In genomic region chr4:42350611-42351182, GRCh38 we compare ENCODE assay signal across 31 cellular contexts. TPM values are rescaled to one million over a fixed set of nuclear protein-coding genes. Genes with fewer than 3 reads are reported as not detected.
DNase-seq lines count a peak whose midpoint lies in the region; ATAC-seq and TF ChIP-seq lines count a peak whose summit lies in the region.
"Had no signal": no experiment of that assay in that cellular context is flagged by ENCODE, and none has a peak within 500 bp of the region (broad histone marks: within the 10 kb centered on the region; RNA-seq: fewer than 3 reads in every experiment).

No MANE protein-coding gene starts in this region.

- H3K4me3 ChIP-seq in neural progenitor cell (no peak overlapping the region), hepatocyte (no peak overlapping the region)
- H3K4me3 ChIP-seq: BLaER1 treated with 17β-estradiol and CSF1 and Interleukin-3, amounts not matched to agents 10 nM and 100 nM; K562 had no signal

- intact Hi-C loops in Right ventricle myocardium inferior (cut with DNase I): no loop called here

- no peaks in the 10 kb centered on the region for H3K36me3 Mint-ChIP-seq in neural progenitor cell
- H3K36me3 Mint-ChIP-seq: activated naive CD4-positive, alpha-beta T cell treated with anti-CD3 and anti-CD28 coated beads, Interleukin-2, amount 10 ng/mL, durations not matched to agents 7 days and 5 days; T-cell had no signal

- H4K20me1 ChIP-seq in neural progenitor cell (ENCODE audit: low read depth) (no peaks in the 10 kb centered on the region), hepatocyte (ENCODE audit: insufficient read depth, poor library complexity, severe bottlenecking) (no peaks in the 10 kb centered on the region)
- H4K20me1 ChIP-seq: BLaER1 treated with 17β-estradiol and CSF1 and Interleukin-3, amounts not matched to agents 10 nM and 100 nM had no signal

- H3K4me1 Mint-ChIP-seq in neural progenitor cell: no peaks in the 10 kb centered on the region
- H3K4me1 Mint-ChIP-seq: activated naive CD4-positive, alpha-beta T cell treated with anti-CD3 and anti-CD28 coated beads, Interleukin-2, amount 10 ng/mL, durations not matched to agents 7 days and 5 days; T-cell had no signal

- H3K9me3 ChIP-seq in neural progenitor cell (ENCODE audit: low read depth) (no peaks in the 10 kb centered on the region), hepatocyte (ENCODE audit: low read depth) (no peaks in the 10 kb centered on the region)
- H3K9me3 ChIP-seq: neutrophil had no signal

- H3K4me1 ChIP-seq in neural progenitor cell: peaks cover 6% of the 10 kb centered on the region
- no peaks in the 10 kb centered on the region for H3K4me1 ChIP-seq in hepatocyte (ENCODE audit: insufficient read depth)

- H2AFZ ChIP-seq in neural progenitor cell (replicated peaks): no peak overlapping the region
- H2AFZ ChIP-seq in hepatocyte: no peak overlapping the region

- no peak overlapping the region for H3K4me3 Mint-ChIP-seq in neural progenitor cell
- H3K4me3 Mint-ChIP-seq: activated naive CD4-positive, alpha-beta T cell treated with anti-CD3 and anti-CD28 coated beads, Interleukin-2, amount 10 ng/mL, durations not matched to agents 7 days and 5 days; T-cell had no signal

- no peaks in the 10 kb centered on the region for H3K9me3 Mint-ChIP-seq in neural progenitor cell
- H3K9me3 Mint-ChIP-seq: activated naive CD4-positive, alpha-beta T cell treated with anti-CD3 and anti-CD28 coated beads, Interleukin-2, amount 10 ng/mL, durations not matched to agents 7 days and 5 days; T-cell had no signal

- H3K9me2 ChIP-seq in hepatocyte (replicated peaks; ENCODE audit: insufficient read depth): no peaks in the 10 kb centered on the region

- 96% methylated on average over 4 of the region's 4 CpGs for WGBS in hepatocyte (ENCODE audit: low lambda C conversion rate, missing lambda C conversion rate)

- TF ChIP-seq CTCF in neural progenitor cell (IDR thresholded peaks at IDR 0.05) (no peak), hepatocyte (IDR thresholded peaks at IDR 0.05; ENCODE audit: poor library complexity) (no peak)

- DNase-seq in neural progenitor cell (ENCODE audit: low spot score) (no peak), GDM1 (lab: John Stamatoyannopoulos, UW) (no peak), hepatocyte (ENCODE audit: low spot score) (no peak), Right ventricle myocardium inferior (ENCODE audit: missing footprints) (no peak)
- DNase-seq: activated CD4-positive, alpha-beta T cell treated with anti-CD3 and anti-CD28 coated beads, Interleukin-2, amount 50 U/mL, for 4 hours; activated naive CD4-positive, alpha-beta T cell treated with anti-CD3 and anti-CD28 coated beads, Interleukin-2, amount 10 ng/mL, durations not matched to agents 7 days and 5 days; amniotic stem cell; DMS79; GF-D8; H7; left ventricle myocardium superior; NCI-H1105 treated with DMSO at 0.1 percent for 48 hours; NCI-H2029 treated with DMSO at 0.1 percent for 48 hours; NCI-H2227 treated with DMSO at 0.1 percent for 48 hours; NCI-H526 treated with DMSO at 0.1 percent for 48 hours; RPMI8226; stimulated activated CD4-positive, alpha-beta T cell treated with anti-CD3 and anti-CD28 coated beads, Interleukin-12 subunit alpha, Interleukin-12 subunit beta, amount 100 ng/mL, for 4 hours; stimulated activated CD4-positive, alpha-beta T cell treated with anti-CD3 and anti-CD28 coated beads, Interleukin-4, amount 100 ng/mL, for 1 hour; T-cell had no signal

- H3F3A ChIP-seq in neural progenitor cell (ENCODE audit: low read depth): peaks cover 7% of the 10 kb centered on the region

- ATAC-seq in GM18511 (IDR thresholded peaks at IDR 0.05; ENCODE audit: unreplicated experiment): peak; percentile 56
- ATAC-seq in GM21515 (IDR thresholded peaks at IDR 0.05; ENCODE audit: unreplicated experiment): peak; percentile 51
- ATAC-seq in HG03095 (IDR thresholded peaks at IDR 0.05; ENCODE audit: unreplicated experiment): peak; percentile 59
- no peak for ATAC-seq in Right ventricle myocardium inferior
- ATAC-seq: K562, T-cell had no signal

- peak overlapping the region; percentile 1 for H3K4me2 ChIP-seq in neural progenitor cell
- no peak overlapping the region for H3K4me2 ChIP-seq in hepatocyte

- H3K27me3 ChIP-seq in neural progenitor cell (no peaks in the 10 kb centered on the region), hepatocyte (peaks cover 9% of the 10 kb centered on the region)
- H3K27me3 ChIP-seq: BLaER1 treated with 17β-estradiol and CSF1 and Interleukin-3, amounts not matched to agents 10 nM and 100 nM had no signal

- H3K9ac ChIP-seq in neural progenitor cell: no peak overlapping the region
- H3K9ac ChIP-seq: BLaER1 treated with 17β-estradiol and CSF1 and Interleukin-3, amounts not matched to agents 10 nM and 100 nM had no signal

- no peak overlapping the region for H3K27ac Mint-ChIP-seq in neural progenitor cell
- H3K27ac Mint-ChIP-seq: activated naive CD4-positive, alpha-beta T cell treated with anti-CD3 and anti-CD28 coated beads, Interleukin-2, amount 10 ng/mL, durations not matched to agents 7 days and 5 days; progenitor cell of endocrine pancreas; T-cell had no signal

- no peaks in the 10 kb centered on the region for H3K27me3 Mint-ChIP-seq in neural progenitor cell (ENCODE audit: insufficient read depth, low read depth)

- H3K79me2 ChIP-seq in neural progenitor cell (ENCODE audit: low read depth) (no peaks in the 10 kb centered on the region), hepatocyte (no peaks in the 10 kb centered on the region)

- H3K27ac ChIP-seq in neural progenitor cell (no peak overlapping the region), hepatocyte (no peak overlapping the region)
- H3K27ac ChIP-seq: neutrophil had no signal

- H3K36me3 ChIP-seq in neural progenitor cell: no peaks in the 10 kb centered on the region
- H3K36me3 ChIP-seq in hepatocyte (replicated peaks; ENCODE audit: insufficient read depth, low read depth): no peaks in the 10 kb centered on the region
- H3K36me3 ChIP-seq: BLaER1 treated with 17β-estradiol and CSF1 and Interleukin-3, amounts not matched to agents 10 nM and 100 nM; neutrophil had no signal

RNA-seq across cellular contexts. Expression of gene SHISA3, which starts 46.6 kb away (rescaled TPM):
- 0.09 TPM in 1 of 2 replicates, not detected in the other for total RNA-seq in neural progenitor cell (ENCODE audit: low replicate concordance)
- 0.17 and 1.5 TPM in 2 replicates for total RNA-seq in hepatocyte
- polyA plus RNA-seq in hepatocyte: not detected in 2 replicates
- 5.5 TPM for total RNA-seq in Right ventricle myocardium inferior
- total RNA-seq: HT1080, K562, MCF 10A, myocyte, SK-MEL-5 had no signal
- polyA plus RNA-seq: K562, keratinocyte had no signal
